In genomic region chr14:20343092-20343854, GRCh38 we compare ENCODE assay signal across 8 cellular contexts. TPM values are rescaled to one million over a fixed set of nuclear protein-coding genes. Genes with fewer than 3 reads are reported as not detected.
A peak's percentile ranks its signal among the peaks of the same experiment; 100 is the strongest.
DNase-seq lines count a peak whose midpoint lies in the region; ATAC-seq, FAIRE-seq and TF ChIP-seq lines count a peak whose summit lies in the region.

PARP2 (plus strand) TSS chr14:20343635; CDS start chr14:20343642, 7 bp downstream.

- H3K4me3 ChIP-seq in kidney (ENCODE audit: low read length in 2 of 2) = peak within 1 kb of the TSS; percentile 97

- DNase-seq in Ammon's horn (ENCODE audit: low spot score) (peak; percentile 100), NCI-H510A treated with DMSO at 0.1 percent for 48 hours (lab: John Stamatoyannopoulos, UW) (peak; percentile 99), chondrocyte (ENCODE audit: low spot score) (peak; percentile 99), kidney (peak; percentile 99)
- DNase-seq in activated CD4-positive, alpha-beta T cell treated with anti-CD3 and anti-CD28 coated beads for 24 hours (ENCODE audit: low read depth in 2 of 2) = peak; percentile 89 to 91
- peak; percentile 98 for DNase-seq in stimulated activated CD4-positive, alpha-beta T cell treated with anti-CD3 and anti-CD28 coated beads, Interleukin-15, amount 100 ng/mL, for 24 hours

- H3K36me3 Mint-ChIP-seq in chondrocyte (ENCODE audit: low read depth) = peaks cover 6% of the 10 kb centered on the region

- peak within 1 kb of the TSS; percentile 77 to 97 for H3K27ac ChIP-seq in kidney (ENCODE audit: low read depth in 2 of 2, low read length in 2 of 2)

- H3K36me3 ChIP-seq in kidney (ENCODE audit: control insufficient read depth in 1 of 2, insufficient read depth in 2 of 2, low read length in 2 of 2) = peaks cover 4 to 6% of the 10 kb centered on the region in 2 donors

- H3K9me3 ChIP-seq in kidney (ENCODE audit: control insufficient read depth in 1 of 2, low read length in 2 of 2) = no peaks in the 10 kb centered on the region

- TF ChIP-seq CTCF in chondrocyte (IDR thresholded peaks at IDR 0.05) (no peak), kidney (IDR thresholded peaks at IDR 0.05; ENCODE audit: borderline replicate concordance, extremely low read depth, insufficient read depth) (no peak)

- H3K4me3 Mint-ChIP-seq in chondrocyte (ENCODE audit: unreplicated experiment) = peak within 1 kb of the TSS; percentile 84

- no peaks in the 10 kb centered on the region for H3K9me3 Mint-ChIP-seq in chondrocyte (ENCODE audit: low read depth)

- H3K27ac Mint-ChIP-seq in chondrocyte (ENCODE audit: unreplicated experiment) = peak within 1 kb of the TSS; percentile 94

- peaks cover 11% of the 10 kb centered on the region for H3K4me1 Mint-ChIP-seq in chondrocyte (ENCODE audit: low read depth)

- peaks cover 0 to 3% of the 10 kb centered on the region in 2 donors for H3K4me1 ChIP-seq in kidney (ENCODE audit: control insufficient read depth in 1 of 2, insufficient read depth in 1 of 2, low read depth in 1 of 2, low read length in 2 of 2)

- peak; percentile 98 for FAIRE-seq in kidney (lab: Jason Lieb, UNC)

- H3K9ac ChIP-seq in kidney (ENCODE audit: low read length in 2 of 2) = peak within 1 kb of the TSS; percentile 85 to 95

- ATAC-seq in HG03439 (IDR thresholded peaks at IDR 0.05; ENCODE audit: unreplicated experiment) = peak; percentile 91

- intact Hi-C loops in kidney (cut with DNase I) = no loop called here

- TF ChIP-seq POLR2A in GM19193 (IDR thresholded peaks at IDR 0.05; ENCODE audit: extremely low read depth, insufficient read depth, insufficient read length) = peak; percentile 99

- H3K27me3 Mint-ChIP-seq in chondrocyte (ENCODE audit: low read depth) = no peaks in the 10 kb centered on the region

RNA-seq across cellular contexts. Expression of gene PARP2, which starts in this region (rescaled TPM):
- total RNA-seq in chondrocyte (16.2 to 27.3 TPM (median 19.4 TPM) in 3 replicates), kidney (18.4 TPM)
- 14.4 TPM for polyA plus RNA-seq in kidney (ENCODE audit: insufficient read depth, low read depth, low replicate concordance)

Comparison
In these comparisons a context has a peak if more than half of its experiments do, and no peak if none do; other contexts are left out.
1. Peak in every context shown above with its lines: DNase-seq, ATAC-seq, H3K4me3 ChIP-seq and H3K27ac ChIP-seq.